ENCODE assay signal across 3 cellular contexts in genomic region chr20:22584630-22584921, GRCh38.
TF ChIP-seq lines count a peak whose summit lies in the region.

No MANE protein-coding gene starts in this region.

TF ChIP-seq in GM23338, 12 proteins besides CTCF, POLR2A, EP300 and RAD21:
- TF ChIP-seq, protein P1, sequence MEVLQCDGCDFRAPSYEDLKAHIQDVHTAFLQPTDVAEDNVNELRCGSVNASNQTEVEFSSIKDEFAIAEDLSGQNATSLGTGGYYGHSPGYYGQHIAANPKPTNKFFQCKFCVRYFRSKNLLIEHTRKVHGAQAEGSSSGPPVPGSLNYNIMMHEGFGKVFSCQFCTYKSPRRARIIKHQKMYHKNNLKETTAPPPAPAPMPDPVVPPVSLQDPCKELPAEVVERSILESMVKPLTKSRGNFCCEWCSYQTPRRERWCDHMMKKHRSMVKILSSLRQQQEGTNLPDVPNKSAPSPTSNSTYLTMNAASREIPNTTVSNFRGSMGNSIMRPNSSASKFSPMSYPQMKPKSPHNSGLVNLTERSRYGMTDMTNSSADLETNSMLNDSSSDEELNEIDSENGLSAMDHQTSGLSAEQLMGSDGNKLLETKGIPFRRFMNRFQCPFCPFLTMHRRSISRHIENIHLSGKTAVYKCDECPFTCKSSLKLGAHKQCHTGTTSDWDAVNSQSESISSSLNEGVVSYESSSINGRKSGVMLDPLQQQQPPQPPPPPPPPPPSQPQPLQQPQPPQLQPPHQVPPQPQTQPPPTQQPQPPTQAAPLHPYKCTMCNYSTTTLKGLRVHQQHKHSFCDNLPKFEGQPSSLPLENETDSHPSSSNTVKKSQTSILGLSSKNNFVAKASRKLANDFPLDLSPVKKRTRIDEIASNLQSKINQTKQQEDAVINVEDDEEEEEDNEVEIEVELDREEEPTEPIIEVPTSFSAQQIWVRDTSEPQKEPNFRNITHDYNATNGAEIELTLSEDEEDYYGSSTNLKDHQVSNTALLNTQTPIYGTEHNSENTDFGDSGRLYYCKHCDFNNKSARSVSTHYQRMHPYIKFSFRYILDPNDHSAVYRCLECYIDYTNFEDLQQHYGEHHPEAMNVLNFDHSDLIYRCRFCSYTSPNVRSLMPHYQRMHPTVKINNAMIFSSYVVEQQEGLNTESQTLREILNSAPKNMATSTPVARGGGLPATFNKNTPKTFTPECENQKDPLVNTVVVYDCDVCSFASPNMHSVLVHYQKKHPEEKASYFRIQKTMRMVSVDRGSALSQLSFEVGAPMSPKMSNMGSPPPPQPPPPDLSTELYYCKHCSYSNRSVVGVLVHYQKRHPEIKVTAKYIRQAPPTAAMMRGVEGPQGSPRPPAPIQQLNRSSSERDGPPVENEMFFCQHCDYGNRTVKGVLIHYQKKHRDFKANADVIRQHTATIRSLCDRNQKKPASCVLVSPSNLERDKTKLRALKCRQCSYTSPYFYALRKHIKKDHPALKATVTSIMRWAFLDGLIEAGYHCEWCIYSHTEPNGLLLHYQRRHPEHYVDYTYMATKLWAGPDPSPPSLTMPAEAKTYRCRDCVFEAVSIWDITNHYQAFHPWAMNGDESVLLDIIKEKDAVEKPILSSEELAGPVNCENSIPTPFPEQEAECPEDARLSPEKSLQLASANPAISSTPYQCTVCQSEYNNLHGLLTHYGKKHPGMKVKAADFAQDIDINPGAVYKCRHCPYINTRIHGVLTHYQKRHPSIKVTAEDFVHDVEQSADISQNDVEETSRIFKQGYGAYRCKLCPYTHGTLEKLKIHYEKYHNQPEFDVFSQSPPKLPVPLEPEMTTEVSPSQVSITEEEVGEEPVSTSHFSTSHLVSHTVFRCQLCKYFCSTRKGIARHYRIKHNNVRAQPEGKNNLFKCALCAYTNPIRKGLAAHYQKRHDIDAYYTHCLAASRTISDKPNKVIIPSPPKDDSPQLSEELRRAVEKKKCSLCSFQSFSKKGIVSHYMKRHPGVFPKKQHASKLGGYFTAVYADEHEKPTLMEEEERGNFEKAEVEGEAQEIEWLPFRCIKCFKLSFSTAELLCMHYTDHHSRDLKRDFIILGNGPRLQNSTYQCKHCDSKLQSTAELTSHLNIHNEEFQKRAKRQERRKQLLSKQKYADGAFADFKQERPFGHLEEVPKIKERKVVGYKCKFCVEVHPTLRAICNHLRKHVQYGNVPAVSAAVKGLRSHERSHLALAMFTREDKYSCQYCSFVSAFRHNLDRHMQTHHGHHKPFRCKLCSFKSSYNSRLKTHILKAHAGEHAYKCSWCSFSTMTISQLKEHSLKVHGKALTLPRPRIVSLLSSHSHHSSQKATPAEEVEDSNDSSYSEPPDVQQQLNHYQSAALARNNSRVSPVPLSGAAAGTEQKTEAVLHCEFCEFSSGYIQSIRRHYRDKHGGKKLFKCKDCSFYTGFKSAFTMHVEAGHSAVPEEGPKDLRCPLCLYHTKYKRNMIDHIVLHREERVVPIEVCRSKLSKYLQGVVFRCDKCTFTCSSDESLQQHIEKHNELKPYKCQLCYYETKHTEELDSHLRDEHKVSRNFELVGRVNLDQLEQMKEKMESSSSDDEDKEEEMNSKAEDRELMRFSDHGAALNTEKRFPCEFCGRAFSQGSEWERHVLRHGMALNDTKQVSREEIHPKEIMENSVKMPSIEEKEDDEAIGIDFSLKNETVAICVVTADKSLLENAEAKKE (CRISPR knock-in tag; IDR thresholded peaks at IDR 0.05), result no peak

TF ChIP-seq in H1, 55 proteins besides CTCF, POLR2A, EP300 and RAD21:
- TF ChIP-seq, protein P2, sequence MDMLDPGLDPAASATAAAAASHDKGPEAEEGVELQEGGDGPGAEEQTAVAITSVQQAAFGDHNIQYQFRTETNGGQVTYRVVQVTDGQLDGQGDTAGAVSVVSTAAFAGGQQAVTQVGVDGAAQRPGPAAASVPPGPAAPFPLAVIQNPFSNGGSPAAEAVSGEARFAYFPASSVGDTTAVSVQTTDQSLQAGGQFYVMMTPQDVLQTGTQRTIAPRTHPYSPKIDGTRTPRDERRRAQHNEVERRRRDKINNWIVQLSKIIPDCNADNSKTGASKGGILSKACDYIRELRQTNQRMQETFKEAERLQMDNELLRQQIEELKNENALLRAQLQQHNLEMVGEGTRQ (IDR thresholded peaks at IDR 0.05; ENCODE audit: low read length), result no peak
- 0 out of 2 replicates have a peak, but pooled peaks have one; percentile 13 for TF ChIP-seq E2F6 (IDR thresholded peaks at IDR 0.05)

TF ChIP-seq in neural cell, 6 proteins besides CTCF, POLR2A, EP300 and RAD21:
- no peak for TF ChIP-seq POLR2AphosphoS5 (IDR thresholded peaks at IDR 0.05)
- TF ChIP-seq TAF1 (IDR thresholded peaks at IDR 0.05; ENCODE audit: low read depth), result no peak
- TF ChIP-seq SMC3 (conservative IDR thresholded peaks at IDR 0.05; ENCODE audit: poor library complexity), result no peak
- no peak for TF ChIP-seq MXI1 (conservative IDR thresholded peaks at IDR 0.05; ENCODE audit: poor library complexity, severe bottlenecking)
- TF ChIP-seq EZH2 (IDR thresholded peaks at IDR 0.05; ENCODE audit: borderline replicate concordance, insufficient read depth, low read length, poor library complexity, severe bottlenecking), result no peak
- TF ChIP-seq REST (IDR thresholded peaks at IDR 0.05; ENCODE audit: borderline replicate concordance), result no peak
